Comparison of ENCODE assay signal across 26 cellular contexts in the genomic region with DNA sequence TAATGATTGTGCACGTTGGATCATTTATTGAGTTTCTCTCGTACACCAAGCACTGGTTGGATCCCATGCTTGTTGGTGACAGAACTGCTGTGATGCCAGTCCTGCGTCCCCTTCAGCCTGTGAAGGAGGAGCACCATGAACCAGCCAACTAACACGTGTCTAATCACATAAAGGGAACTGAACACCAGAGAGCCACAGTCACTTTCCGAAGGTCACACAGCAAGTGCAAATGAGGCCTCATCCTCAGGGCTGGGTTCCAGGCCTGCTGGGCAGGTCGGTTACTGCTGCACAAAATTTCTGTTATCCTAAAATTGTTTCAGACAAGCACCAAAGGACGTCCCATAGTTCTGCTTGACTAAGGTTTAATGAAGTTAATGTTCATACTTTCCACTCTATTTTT.
"Had no signal": no experiment of that assay in that cellular context is flagged by ENCODE, and none has a peak within 500 bp of the region (broad histone marks: within the 10 kb centered on the region; RNA-seq: fewer than 3 reads in every experiment).

No MANE protein-coding gene starts in this region.

- DNase-seq: activated CD4-positive, alpha-beta memory T cell treated with anti-CD3 and anti-CD28 coated beads, Interleukin-2, amount 10 ng/mL, durations not matched to agents 7 days and 5 days; activated CD4-positive, alpha-beta T cell treated with anti-CD3 and anti-CD28 coated beads for 4 hours; activated CD4-positive, CD25-positive, alpha-beta regulatory T cell; activated gamma-delta T cell treated with Interleukin-2 at 50 U/mL for 16 hours; anterior cingulate cortex; central memory CD4-positive, alpha-beta T cell; effector CD8-positive, alpha-beta T cell; foreskin keratinocyte; immature natural killer cell; left lung; midbrain; occipital lobe; posterior cingulate gyrus; sigmoid colon; stimulated activated CD4-positive, alpha-beta T cell treated with anti-CD3 and anti-CD28 coated beads, Interleukin-2, amount 100 ng/mL, for 48 hours; stimulated activated CD8-positive, alpha-beta memory T cell treated with anti-CD3 and anti-CD28 coated beads, Interleukin-4, amount 100 ng/mL, for 48 hours; stimulated activated naive CD4-positive, alpha-beta T cell; T-helper 1 cell; T1000; testis had no signal

- H3K9me3 Mint-ChIP-seq: activated CD4-positive, alpha-beta memory T cell treated with anti-CD3 and anti-CD28 coated beads, Interleukin-2, amount 10 ng/mL, durations not matched to agents 7 days and 5 days; activated naive CD4-positive, alpha-beta T cell treated with anti-CD3 and anti-CD28 coated beads, Interleukin-2, amount 50 U/mL, for 24 hours; activated T-helper 1 cell treated with anti-CD3 and anti-CD28 coated beads, Interleukin-12 subunit alpha, Interleukin-12 subunit beta, Interleukin-2, Interleukin-4 antibody, amounts not matched to agents 30 ng/mL and 10 ng/mL and 1 ng/mL, durations not matched to agents 14 hours and 24 hours and 36 hours; brain; immature natural killer cell; nephron; type B pancreatic cell had no signal

- H3K4me2 ChIP-seq: hepatocyte had no signal

- H3K4me1 ChIP-seq: foreskin keratinocyte, sigmoid colon, testis had no signal

- H3K27ac Mint-ChIP-seq: activated naive CD4-positive, alpha-beta T cell treated with anti-CD3 and anti-CD28 coated beads, Interleukin-2, amount 50 U/mL, for 24 hours; activated T-helper 1 cell treated with anti-CD3 and anti-CD28 coated beads, Interleukin-12 subunit alpha, Interleukin-12 subunit beta, Interleukin-2, Interleukin-4 antibody, amounts not matched to agents 30 ng/mL and 10 ng/mL and 1 ng/mL, durations not matched to agents 14 hours and 24 hours and 36 hours; brain; nephron; type B pancreatic cell had no signal

- H3K27ac ChIP-seq: foreskin keratinocyte, hepatocyte, sigmoid colon, testis had no signal

- H3K27me3 Mint-ChIP-seq: activated naive CD4-positive, alpha-beta T cell treated with anti-CD3 and anti-CD28 coated beads, Interleukin-2, amount 50 U/mL, for 24 hours; brain had no signal

- ATAC-seq: foreskin keratinocyte, left lung had no signal

- H3K4me3 ChIP-seq: hepatocyte, left lung, sigmoid colon, testis had no signal

- H2AFZ ChIP-seq: hepatocyte had no signal

- H3K79me2 ChIP-seq: hepatocyte had no signal

- H3K36me3 ChIP-seq: left lung, sigmoid colon had no signal

- H3K4me3 Mint-ChIP-seq: activated CD4-positive, alpha-beta memory T cell treated with anti-CD3 and anti-CD28 coated beads, Interleukin-2, amount 10 ng/mL, durations not matched to agents 7 days and 5 days; activated naive CD4-positive, alpha-beta T cell treated with anti-CD3 and anti-CD28 coated beads, Interleukin-2, amount 50 U/mL, for 24 hours; activated T-helper 1 cell treated with anti-CD3 and anti-CD28 coated beads, Interleukin-12 subunit alpha, Interleukin-12 subunit beta, Interleukin-2, Interleukin-4 antibody, amounts not matched to agents 30 ng/mL and 10 ng/mL and 1 ng/mL, durations not matched to agents 14 hours and 24 hours and 36 hours; brain; nephron; type B pancreatic cell had no signal

- H3K36me3 Mint-ChIP-seq: activated naive CD4-positive, alpha-beta T cell treated with anti-CD3 and anti-CD28 coated beads, Interleukin-2, amount 50 U/mL, for 24 hours; brain; immature natural killer cell; type B pancreatic cell had no signal

- H3K27me3 ChIP-seq: foreskin keratinocyte, hepatocyte, left lung, sigmoid colon, testis had no signal

- H3K9me3 ChIP-seq: left lung, sigmoid colon, testis had no signal

- H3K4me1 Mint-ChIP-seq: brain had no signal
